In the genomic region with DNA sequence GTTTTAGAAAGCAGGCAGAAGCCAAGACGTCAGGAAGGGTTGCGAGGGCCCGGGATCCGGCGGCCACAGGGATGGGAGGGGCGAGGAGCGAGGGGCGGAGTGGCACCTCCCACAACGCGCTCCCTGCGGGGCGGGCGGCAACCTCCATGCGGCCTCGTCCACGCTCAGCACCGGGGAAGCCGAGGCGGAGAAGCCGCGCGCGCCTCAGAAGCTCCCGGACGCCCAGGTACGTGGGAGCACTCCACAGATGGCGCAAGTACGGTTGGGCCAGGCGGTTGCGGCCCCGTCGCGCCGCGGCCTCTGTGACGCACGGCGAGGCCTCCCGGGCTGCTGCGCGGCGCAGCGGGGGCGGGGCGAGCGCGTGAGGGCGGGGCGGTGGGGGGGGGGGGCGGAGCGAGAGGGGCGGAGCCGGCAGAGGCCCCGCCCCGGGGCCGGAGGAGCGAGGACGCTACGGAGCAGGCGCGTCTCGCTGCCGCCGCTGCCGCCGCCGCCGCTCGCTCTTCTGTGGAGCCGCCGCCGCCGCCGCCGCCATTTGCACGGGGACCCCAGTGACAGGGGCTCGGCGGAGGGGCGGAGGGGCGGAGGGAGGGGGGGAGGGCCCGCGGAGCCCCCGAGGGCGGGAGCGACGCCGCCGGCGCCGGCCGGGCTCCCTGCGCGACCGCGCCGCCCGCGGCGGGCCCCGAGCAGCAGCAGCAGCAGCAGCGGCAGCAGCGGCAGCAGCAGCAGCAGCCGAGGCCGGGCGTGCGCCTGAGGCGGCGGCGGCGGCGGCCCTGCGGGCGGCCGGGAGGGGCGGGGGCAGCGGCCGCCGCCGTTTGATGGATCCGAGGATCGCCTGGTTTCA, we compare ENCODE assay signal across 8 cellular contexts. TPM values are rescaled to one million over a fixed set of nuclear protein-coding genes. Genes with fewer than 3 reads are reported as not detected.
DNase-seq lines count a peak whose midpoint lies in the region; ATAC-seq and TF ChIP-seq lines count a peak whose summit lies in the region.

TENT4B (plus strand) TSS at position 500 of the 841 bp plus-strand sequence; CDS start at position 816, 316 bp downstream.

- POLR2A ChIA-PET in RWPE1 (lab: Yijun Ruan, JAX; ENCODE audit: low non-redundant PET), result no interaction called here

- DNase-seq in Daoy (ENCODE audit: low read depth) (peak; percentile 87), HuH-7 (ENCODE audit: low spot score) (peak; percentile 75), RWPE1 (ENCODE audit: low spot score) (peak; percentile 91), fibroblast of the aortic adventitia (ENCODE audit: low read depth) (peak; percentile 79)
- DNase-seq in activated effector memory CD4-positive, alpha-beta T cell treated with anti-CD3 and anti-CD28 coated beads, Interleukin-2, amount 50 U/mL, for 16 hours, result peak; percentile 95
- peak; percentile 90 to 91 for DNase-seq in stimulated activated naive CD8-positive, alpha-beta T cell treated with anti-CD3 and anti-CD28 coated beads, Interleukin-15, amount 100 ng/mL, for 72 hours

- peaks cover 38% of the 10 kb centered on the region for H3K79me2 ChIP-seq in neural cell (replicated peaks; ENCODE audit: insufficient read depth, low read length)

- H3K4me1 Mint-ChIP-seq in stimulated activated naive CD8-positive, alpha-beta T cell treated with anti-CD3 and anti-CD28 coated beads, Interleukin-15, amount 100 ng/mL, for 72 hours, result peaks cover 40% of the 10 kb centered on the region

- H3K9me2 ChIP-seq in neural cell (ENCODE audit: insufficient read depth, low read length), result no peaks in the 10 kb centered on the region

- H2AFZ ChIP-seq in neural cell (ENCODE audit: low read depth, low read length), result peak within 1 kb of the TSS; percentile 85

- peak; percentile 53 for TF ChIP-seq EP300 in neural cell (conservative IDR thresholded peaks at IDR 0.05; ENCODE audit: poor library complexity, severe bottlenecking)

- H3K4me3 ChIP-seq in fibroblast of the aortic adventitia (ENCODE audit: low read depth, low read length) (peak within 1 kb of the TSS; percentile 83), neural cell (ENCODE audit: low read length) (peak within 1 kb of the TSS; percentile 99)

- no peaks in the 10 kb centered on the region for H3K9me3 Mint-ChIP-seq in stimulated activated naive CD8-positive, alpha-beta T cell treated with anti-CD3 and anti-CD28 coated beads, Interleukin-15, amount 100 ng/mL, for 72 hours

- H3K4me2 ChIP-seq in neural cell (ENCODE audit: low read length), result peak within 1 kb of the TSS; percentile 95

- peak within 1 kb of the TSS; percentile 96 to 100 for H3K27ac Mint-ChIP-seq in stimulated activated naive CD8-positive, alpha-beta T cell treated with anti-CD3 and anti-CD28 coated beads, Interleukin-15, amount 100 ng/mL, for 72 hours

- H3K27me3 Mint-ChIP-seq in stimulated activated naive CD8-positive, alpha-beta T cell treated with anti-CD3 and anti-CD28 coated beads, Interleukin-15, amount 100 ng/mL, for 72 hours, result no peaks in the 10 kb centered on the region

- no peaks in the 10 kb centered on the region for H3K36me3 ChIP-seq in neural cell (ENCODE audit: insufficient read depth, low read length)

- H3K9me3 ChIP-seq in neural cell (ENCODE audit: low read length), result no peaks in the 10 kb centered on the region

- no peaks in the 10 kb centered on the region for H3F3A ChIP-seq in neural cell (ENCODE audit: insufficient read depth, low read length, poor library complexity, severe bottlenecking)

- peak within 1 kb of the TSS; percentile 88 to 97 for H3K4me3 Mint-ChIP-seq in stimulated activated naive CD8-positive, alpha-beta T cell treated with anti-CD3 and anti-CD28 coated beads, Interleukin-15, amount 100 ng/mL, for 72 hours

- ATAC-seq in GM21528 (IDR thresholded peaks at IDR 0.05; ENCODE audit: low FRiP score, unreplicated experiment), result peak; percentile 85
- ATAC-seq in stimulated activated naive CD8-positive, alpha-beta T cell treated with anti-CD3 and anti-CD28 coated beads, Interleukin-15, amount 100 ng/mL, for 72 hours, result peak; percentile 76

- TF ChIP-seq CTCF in RWPE1 (conservative IDR thresholded peaks at IDR 0.05; ENCODE audit: low read depth) (no peak), fibroblast of the aortic adventitia (IDR thresholded peaks at IDR 0.05; ENCODE audit: insufficient read depth, low read length) (no peak), neural cell (IDR thresholded peaks at IDR 0.05; ENCODE audit: poor library complexity, severe bottlenecking) (peak; percentile 8)

- CTCF ChIA-PET in RWPE1 (lab: Yijun Ruan, JAX), result interaction anchor here (0.5 kb wide), 1 partner anchor 215 kb away, joined by 3 read pairs; no protein-coding TSS in a partner anchor

- peak within 1 kb of the TSS; percentile 89 for H3K27ac ChIP-seq in RWPE1
- H3K27ac ChIP-seq in neural cell (ENCODE audit: low read length), result peak within 1 kb of the TSS; percentile 83

- no peaks in the 10 kb centered on the region for H3K27me3 ChIP-seq in neural cell (ENCODE audit: insufficient read depth, low read depth, low read length)

- peak within 1 kb of the TSS; percentile 84 for H3K9ac ChIP-seq in neural cell (ENCODE audit: low read length)

- no peak for TF ChIP-seq RAD21 in neural cell (conservative IDR thresholded peaks at IDR 0.05)

- H4K20me1 ChIP-seq in neural cell (ENCODE audit: insufficient read depth), result peaks cover 6% of the 10 kb centered on the region

TF ChIP-seq in neural cell, 6 proteins besides CTCF, POLR2A, EP300 and RAD21:
- TF ChIP-seq TAF1 (IDR thresholded peaks at IDR 0.05; ENCODE audit: low read depth) (no peak), POLR2AphosphoS5 (IDR thresholded peaks at IDR 0.05) (peak; percentile 78), EZH2 (IDR thresholded peaks at IDR 0.05; ENCODE audit: borderline replicate concordance, insufficient read depth, low read length, poor library complexity, severe bottlenecking) (no peak), SMC3 (conservative IDR thresholded peaks at IDR 0.05; ENCODE audit: poor library complexity) (peak; percentile 42), MXI1 (conservative IDR thresholded peaks at IDR 0.05; ENCODE audit: poor library complexity, severe bottlenecking) (peak; percentile 85)
- TF ChIP-seq, protein P1, sequence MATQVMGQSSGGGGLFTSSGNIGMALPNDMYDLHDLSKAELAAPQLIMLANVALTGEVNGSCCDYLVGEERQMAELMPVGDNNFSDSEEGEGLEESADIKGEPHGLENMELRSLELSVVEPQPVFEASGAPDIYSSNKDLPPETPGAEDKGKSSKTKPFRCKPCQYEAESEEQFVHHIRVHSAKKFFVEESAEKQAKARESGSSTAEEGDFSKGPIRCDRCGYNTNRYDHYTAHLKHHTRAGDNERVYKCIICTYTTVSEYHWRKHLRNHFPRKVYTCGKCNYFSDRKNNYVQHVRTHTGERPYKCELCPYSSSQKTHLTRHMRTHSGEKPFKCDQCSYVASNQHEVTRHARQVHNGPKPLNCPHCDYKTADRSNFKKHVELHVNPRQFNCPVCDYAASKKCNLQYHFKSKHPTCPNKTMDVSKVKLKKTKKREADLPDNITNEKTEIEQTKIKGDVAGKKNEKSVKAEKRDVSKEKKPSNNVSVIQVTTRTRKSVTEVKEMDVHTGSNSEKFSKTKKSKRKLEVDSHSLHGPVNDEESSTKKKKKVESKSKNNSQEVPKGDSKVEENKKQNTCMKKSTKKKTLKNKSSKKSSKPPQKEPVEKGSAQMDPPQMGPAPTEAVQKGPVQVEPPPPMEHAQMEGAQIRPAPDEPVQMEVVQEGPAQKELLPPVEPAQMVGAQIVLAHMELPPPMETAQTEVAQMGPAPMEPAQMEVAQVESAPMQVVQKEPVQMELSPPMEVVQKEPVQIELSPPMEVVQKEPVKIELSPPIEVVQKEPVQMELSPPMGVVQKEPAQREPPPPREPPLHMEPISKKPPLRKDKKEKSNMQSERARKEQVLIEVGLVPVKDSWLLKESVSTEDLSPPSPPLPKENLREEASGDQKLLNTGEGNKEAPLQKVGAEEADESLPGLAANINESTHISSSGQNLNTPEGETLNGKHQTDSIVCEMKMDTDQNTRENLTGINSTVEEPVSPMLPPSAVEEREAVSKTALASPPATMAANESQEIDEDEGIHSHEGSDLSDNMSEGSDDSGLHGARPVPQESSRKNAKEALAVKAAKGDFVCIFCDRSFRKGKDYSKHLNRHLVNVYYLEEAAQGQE (IDR thresholded peaks at IDR 0.05; ENCODE audit: borderline replicate concordance), result no peak
TF ChIP-seq in neural cell: peak in this region for 3.

RNA-seq across cellular contexts. Expression of gene TENT4B, which starts in this region (rescaled TPM):
- total RNA-seq in Daoy (2014; rRNA removed; shearing (Covaris generic)), result 5.2 and 6.5 TPM in 2 replicates
- 3.8 and 9.7 TPM in 2 replicates for total RNA-seq in fibroblast of the aortic adventitia (ENCODE audit: low replicate concordance)
- polyA plus RNA-seq in neural cell, result 16.6 and 16.9 TPM in 2 replicates
- 27.8 and 30.8 TPM in 2 replicates for polyA minus RNA-seq in neural cell

Comparison
In these comparisons a context has a peak if more than half of its experiments do, and no peak if none do; other contexts are left out.
1. Peak in every context shown above with its lines: DNase-seq, ATAC-seq, H3K4me3 ChIP-seq and H3K27ac ChIP-seq.